In the genomic region with DNA sequence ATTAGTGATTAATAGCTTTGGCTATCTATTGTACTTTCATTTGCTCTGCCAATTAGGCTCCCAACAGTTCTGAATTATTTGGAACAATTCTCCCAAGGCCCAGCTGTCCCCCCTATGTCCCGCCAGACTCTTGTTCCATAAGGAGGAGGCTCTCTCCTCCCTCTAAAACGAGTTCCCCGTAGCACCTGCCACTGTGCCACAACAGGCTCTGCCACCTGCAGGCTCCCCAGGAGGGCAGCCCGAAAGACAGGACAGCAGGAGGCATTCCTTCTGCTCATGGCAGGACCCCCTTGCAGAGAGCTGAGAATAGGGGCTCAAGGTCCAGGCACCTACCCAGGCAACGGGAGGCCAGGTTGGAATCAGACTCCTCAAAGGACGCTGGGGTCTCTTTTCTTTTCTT, we compare ENCODE assay signal across 20 cellular contexts.
"Had no signal": no experiment of that assay in that cellular context is flagged by ENCODE, and none has a peak within 500 bp of the region (broad histone marks: within the 10 kb centered on the region; RNA-seq: fewer than 3 reads in every experiment).

No MANE protein-coding gene starts in this region.

- DNase-seq: activated CD4-positive, alpha-beta T cell treated with anti-CD3 and anti-CD28 coated beads for 36 hours; activated CD4-positive, alpha-beta T cell treated with anti-CD3 and anti-CD28 coated beads, Interleukin-2, amount 50 U/mL, for 4 hours; activated CD8-positive, alpha-beta memory T cell treated with anti-CD3 and anti-CD28 coated beads for 24 hours; activated CD8-positive, alpha-beta memory T cell treated with anti-CD3 and anti-CD28 coated beads, Interleukin-2, amount 50 U/mL, for 4 hours; activated T-cell treated with anti-CD3 and anti-CD28 coated beads, Interleukin-2, amount 50 U/mL, for 24 hours; cortex of kidney; endodermal cell; heart left ventricle; midbrain; natural killer cell; retina; sigmoid colon; stimulated activated CD4-positive, alpha-beta T cell treated with anti-CD3 and anti-CD28 coated beads, Interleukin-15, amount 100 ng/mL, for 24 hours; stomach; transverse colon had no signal

- H3K9me3 ChIP-seq: breast epithelium, heart left ventricle, sigmoid colon, stomach, transverse colon had no signal

- H3K4me3 ChIP-seq: breast epithelium, heart left ventricle, sigmoid colon, smooth muscle cell, stomach, transverse colon had no signal

- H3K4me2 ChIP-seq: smooth muscle cell had no signal

- H3K36me3 ChIP-seq: breast epithelium, heart left ventricle, sigmoid colon, stomach, transverse colon had no signal

- H3K27ac ChIP-seq: breast epithelium had no signal

- H3K27me3 ChIP-seq: breast epithelium, sigmoid colon, stomach, transverse colon had no signal

- ATAC-seq: activated CD4-positive, alpha-beta T cell treated with anti-CD3 and anti-CD28 coated beads for 36 hours; activated T-helper 17 cell treated with anti-CD3 and anti-CD28 coated beads, Interleukin-2, amount 50 U/mL, for 72 hours; heart left ventricle; natural killer cell; stimulated activated memory B cell treated with anti-CD40 and anti-IgM and Interleukin-4, amounts not matched to agents 10 μg/mL and 1 μg/mL and 100 μg/mL, for 72 hours; WTC11 had no signal
